Comparison of ENCODE assay signal across 2 cellular contexts in genomic region chr11:6610591-6610990, GRCh38.
TF ChIP-seq lines count a peak whose summit lies in the region.

No MANE protein-coding gene starts in this region.

TF ChIP-seq in SK-N-SH, 30 proteins besides CTCF, POLR2A, EP300 and RAD21:
- TF ChIP-seq ZBTB33 (IDR thresholded peaks at IDR 0.05; ENCODE audit: borderline replicate concordance, low read depth) (no peak), SMC3 (IDR thresholded peaks at IDR 0.05; ENCODE audit: low read depth, low read length) (no peak), SIN3A (IDR thresholded peaks at IDR 0.05; ENCODE audit: borderline replicate concordance, low read depth, low read length) (no peak), YY1 (IDR thresholded peaks at IDR 0.05; ENCODE audit: low read depth) (no peak), FOSL2 (IDR thresholded peaks at IDR 0.05; ENCODE audit: borderline replicate concordance, low read depth) (no peak), PBX3 (IDR thresholded peaks at IDR 0.05) (no peak), RCOR1 (IDR thresholded peaks at IDR 0.05; ENCODE audit: low read length) (no peak), USF2 (IDR thresholded peaks at IDR 0.05; ENCODE audit: borderline replicate concordance, low read depth, low read length) (no peak), GABPA (IDR thresholded peaks at IDR 0.05; ENCODE audit: low read depth) (no peak), FOXJ3 (CRISPR knock-in tag; IDR thresholded peaks at IDR 0.05) (no peak), MAX (IDR thresholded peaks at IDR 0.05; ENCODE audit: low read depth) (no peak), GATA2 (CRISPR knock-in tag; IDR thresholded peaks at IDR 0.05) (no peak), FOXM1 (IDR thresholded peaks at IDR 0.05; ENCODE audit: low read depth) (no peak), CHD2 (IDR thresholded peaks at IDR 0.05; ENCODE audit: low read length, partially characterized antibody) (no peak), TAF1 (IDR thresholded peaks at IDR 0.05; ENCODE audit: borderline replicate concordance, low read depth, low read length) (no peak), TEAD4 (IDR thresholded peaks at IDR 0.05; ENCODE audit: borderline replicate concordance, insufficient read depth) (no peak), MEF2A (IDR thresholded peaks at IDR 0.05; ENCODE audit: borderline replicate concordance, low read depth) (no peak)
- TF ChIP-seq, protein P1, sequence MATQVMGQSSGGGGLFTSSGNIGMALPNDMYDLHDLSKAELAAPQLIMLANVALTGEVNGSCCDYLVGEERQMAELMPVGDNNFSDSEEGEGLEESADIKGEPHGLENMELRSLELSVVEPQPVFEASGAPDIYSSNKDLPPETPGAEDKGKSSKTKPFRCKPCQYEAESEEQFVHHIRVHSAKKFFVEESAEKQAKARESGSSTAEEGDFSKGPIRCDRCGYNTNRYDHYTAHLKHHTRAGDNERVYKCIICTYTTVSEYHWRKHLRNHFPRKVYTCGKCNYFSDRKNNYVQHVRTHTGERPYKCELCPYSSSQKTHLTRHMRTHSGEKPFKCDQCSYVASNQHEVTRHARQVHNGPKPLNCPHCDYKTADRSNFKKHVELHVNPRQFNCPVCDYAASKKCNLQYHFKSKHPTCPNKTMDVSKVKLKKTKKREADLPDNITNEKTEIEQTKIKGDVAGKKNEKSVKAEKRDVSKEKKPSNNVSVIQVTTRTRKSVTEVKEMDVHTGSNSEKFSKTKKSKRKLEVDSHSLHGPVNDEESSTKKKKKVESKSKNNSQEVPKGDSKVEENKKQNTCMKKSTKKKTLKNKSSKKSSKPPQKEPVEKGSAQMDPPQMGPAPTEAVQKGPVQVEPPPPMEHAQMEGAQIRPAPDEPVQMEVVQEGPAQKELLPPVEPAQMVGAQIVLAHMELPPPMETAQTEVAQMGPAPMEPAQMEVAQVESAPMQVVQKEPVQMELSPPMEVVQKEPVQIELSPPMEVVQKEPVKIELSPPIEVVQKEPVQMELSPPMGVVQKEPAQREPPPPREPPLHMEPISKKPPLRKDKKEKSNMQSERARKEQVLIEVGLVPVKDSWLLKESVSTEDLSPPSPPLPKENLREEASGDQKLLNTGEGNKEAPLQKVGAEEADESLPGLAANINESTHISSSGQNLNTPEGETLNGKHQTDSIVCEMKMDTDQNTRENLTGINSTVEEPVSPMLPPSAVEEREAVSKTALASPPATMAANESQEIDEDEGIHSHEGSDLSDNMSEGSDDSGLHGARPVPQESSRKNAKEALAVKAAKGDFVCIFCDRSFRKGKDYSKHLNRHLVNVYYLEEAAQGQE (IDR thresholded peaks at IDR 0.05; ENCODE audit: low read depth, low read length) = no peak

TF ChIP-seq in SK-N-SH treated with all-trans-retinoic acid at 6 μM for 48 hours, 23 proteins besides CTCF, POLR2A, EP300 and RAD21 (continued from another document):
- no peak for TF ChIP-seq PATZ1 (CRISPR knock-in tag; IDR thresholded peaks at IDR 0.05; ENCODE audit: borderline replicate concordance)
- no peak for TF ChIP-seq ZFP3 (CRISPR knock-in tag; IDR thresholded peaks at IDR 0.05)
- TF ChIP-seq ESRRG (CRISPR knock-in tag; IDR thresholded peaks at IDR 0.05) = no peak
- no peak for TF ChIP-seq BACH2 (CRISPR knock-in tag; IDR thresholded peaks at IDR 0.05; ENCODE audit: borderline replicate concordance)
- TF ChIP-seq ZFP30 (CRISPR knock-in tag; IDR thresholded peaks at IDR 0.05) = no peak
- TF ChIP-seq GLIS3 (CRISPR knock-in tag; IDR thresholded peaks at IDR 0.05) = no peak
- TF ChIP-seq SNAI2 (CRISPR knock-in tag; IDR thresholded peaks at IDR 0.05) = no peak
- no peak for TF ChIP-seq CSDC2 (CRISPR knock-in tag; IDR thresholded peaks at IDR 0.05)
- TF ChIP-seq, protein P2, sequence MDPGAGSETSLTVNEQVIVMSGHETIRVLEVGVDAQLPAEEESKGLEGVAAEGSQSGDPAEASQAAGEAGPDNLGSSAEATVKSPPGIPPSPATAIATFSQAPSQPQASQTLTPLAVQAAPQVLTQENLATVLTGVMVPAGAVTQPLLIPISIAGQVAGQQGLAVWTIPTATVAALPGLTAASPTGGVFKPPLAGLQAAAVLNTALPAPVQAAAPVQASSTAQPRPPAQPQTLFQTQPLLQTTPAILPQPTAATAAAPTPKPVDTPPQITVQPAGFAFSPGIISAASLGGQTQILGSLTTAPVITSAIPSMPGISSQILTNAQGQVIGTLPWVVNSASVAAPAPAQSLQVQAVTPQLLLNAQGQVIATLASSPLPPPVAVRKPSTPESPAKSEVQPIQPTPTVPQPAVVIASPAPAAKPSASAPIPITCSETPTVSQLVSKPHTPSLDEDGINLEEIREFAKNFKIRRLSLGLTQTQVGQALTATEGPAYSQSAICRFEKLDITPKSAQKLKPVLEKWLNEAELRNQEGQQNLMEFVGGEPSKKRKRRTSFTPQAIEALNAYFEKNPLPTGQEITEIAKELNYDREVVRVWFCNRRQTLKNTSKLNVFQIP (CRISPR knock-in tag; IDR thresholded peaks at IDR 0.05; ENCODE audit: borderline replicate concordance, low read depth) = no peak
- TF ChIP-seq TSHZ2 (CRISPR knock-in tag; IDR thresholded peaks at IDR 0.05) = no peak
- no peak for TF ChIP-seq PPARA (CRISPR knock-in tag; IDR thresholded peaks at IDR 0.05; ENCODE audit: borderline replicate concordance)
- no peak for TF ChIP-seq ZNF8 (CRISPR knock-in tag; IDR thresholded peaks at IDR 0.05)
- no peak for TF ChIP-seq ZNF70 (CRISPR knock-in tag; IDR thresholded peaks at IDR 0.05)
- TF ChIP-seq ZC3H10 (CRISPR knock-in tag; IDR thresholded peaks at IDR 0.05) = no peak
